ENCODE assay signal across 8 cellular contexts in genomic region chr12:68932123-68932700, GRCh38. TPM values are rescaled to one million over a fixed set of nuclear protein-coding genes. Genes with fewer than 3 reads are reported as not detected.
DNase-seq lines count a peak whose midpoint lies in the region; ATAC-seq and TF ChIP-seq lines count a peak whose summit lies in the region.

No MANE protein-coding gene starts in this region.

- peaks cover 22% of the 10 kb centered on the region for H3K4me1 Mint-ChIP-seq in activated naive CD4-positive, alpha-beta T cell treated with anti-CD3 and anti-CD28 coated beads for 36 hours (ENCODE audit: low read depth)
- H3K4me1 Mint-ChIP-seq in naive B cell: peaks cover 8 to 20% (median 8%) of the 10 kb centered on the region in 3 donors

- H3K4me3 ChIP-seq in epithelial cell of esophagus (ENCODE audit: low read length): peak overlapping the region; percentile 54

- peaks cover 31% of the 10 kb centered on the region for H3K36me3 Mint-ChIP-seq in activated naive CD4-positive, alpha-beta T cell treated with anti-CD3 and anti-CD28 coated beads for 36 hours (ENCODE audit: low read depth)
- no peaks in the 10 kb centered on the region for H3K36me3 Mint-ChIP-seq in naive B cell

- intact Hi-C loops in activated naive CD4-positive, alpha-beta T cell treated with anti-CD3 and anti-CD28 coated beads for 36 hours (cut with micrococcal nuclease): loop anchor here (1.0 to 10.0 kb wide), 10 partner anchors 9 to 1667 kb away; partner anchors contain the start of genes CAND1, CPSF6 and MDM1

- peak; percentile 26 for DNase-seq in activated naive CD4-positive, alpha-beta T cell treated with anti-CD3 and anti-CD28 coated beads for 36 hours
- DNase-seq in activated naive CD4-positive, alpha-beta T cell (lab: John Stamatoyannopoulos, UW): no peak
- DNase-seq in SIG-M5 (lab: John Stamatoyannopoulos, UW) (peak; percentile 16), epithelial cell of esophagus (ENCODE audit: low read depth) (no peak), naive B cell (peak; percentile 53), cortex of kidney (lab: John Stamatoyannopoulos, UW) (no peak), SHP77 treated with DMSO at 0.1 percent for 48 hours (lab: John Stamatoyannopoulos, UW) (no peak)

- H3K4me3 Mint-ChIP-seq in activated naive CD4-positive, alpha-beta T cell treated with anti-CD3 and anti-CD28 coated beads for 36 hours: peak overlapping the region; percentile 82
- H3K4me3 Mint-ChIP-seq in naive B cell: peak overlapping the region; percentile 85 to 96 (median 90)

- H3K27me3 Mint-ChIP-seq in activated naive CD4-positive, alpha-beta T cell treated with anti-CD3 and anti-CD28 coated beads for 36 hours (ENCODE audit: low read depth): peaks cover 19% of the 10 kb centered on the region
- no peaks in the 10 kb centered on the region for H3K27me3 Mint-ChIP-seq in naive B cell

- TF ChIP-seq CTCF in epithelial cell of esophagus (IDR thresholded peaks at IDR 0.05; ENCODE audit: insufficient read depth, low read depth, low read length, missing control alignments): no peak

- ATAC-seq in HG02970 (IDR thresholded peaks at IDR 0.05; ENCODE audit: low FRiP score, unreplicated experiment): peak; percentile 39
- ATAC-seq in naive B cell (ENCODE audit: low read depth in 2 of 2): peak; percentile 47 to 51

- peaks cover 4% of the 10 kb centered on the region for H3K9me3 Mint-ChIP-seq in activated naive CD4-positive, alpha-beta T cell treated with anti-CD3 and anti-CD28 coated beads for 36 hours
- peaks cover 0 to 4% (median 0%) of the 10 kb centered on the region in 7 donors for H3K9me3 Mint-ChIP-seq in naive B cell

- H3K27ac Mint-ChIP-seq in activated naive CD4-positive, alpha-beta T cell treated with anti-CD3 and anti-CD28 coated beads for 36 hours: peak overlapping the region; percentile 58
- peak overlapping the region in 5 of 6 donors; percentile 3 to 90 (median 78) for H3K27ac Mint-ChIP-seq in naive B cell

- CTCF ChIA-PET in activated naive CD4-positive, alpha-beta T cell treated with anti-CD3 and anti-CD28 coated beads for 36 hours (lab: Charles Lee): interaction anchor here (0.6 to 1.0 kb wide), 2 partner anchors 32 to 558 kb away, joined by 3 read pairs; no protein-coding TSS in a partner anchor

RNA-seq across cellular contexts. Expression of gene CPM, which starts 0.8 kb away (rescaled TPM):
- 10 to 100 TPM; 50.5 to 55.1 TPM for total RNA-seq in activated naive CD4-positive, alpha-beta T cell treated with anti-CD3 and anti-CD28 coated beads for 36 hours
- polyA plus RNA-seq in naive B cell (ENCODE audit: low read depth in 6 of 6): 10 to 100 TPM in 1 of 6 donors, 1 to 10 TPM in 5; 3.2 to 26.0 (median 7.0) TPM

Comparison
In these comparisons a context has a peak if more than half of its experiments do, and no peak if none do; other contexts are left out.
1. DNase-seq: peak in activated naive CD4-positive, alpha-beta T cell treated with anti-CD3 and anti-CD28 coated beads for 36 hours (single experiment), SIG-M5 (single experiment) and naive B cell (single experiment); none in activated naive CD4-positive, alpha-beta T cell (0 of 4), epithelial cell of esophagus (single experiment), cortex of kidney (single experiment) and SHP77 treated with DMSO at 0.1 percent for 48 hours (single experiment).